Comparison of ENCODE assay signal across 11 cellular contexts in genomic region chr18:46497129-46497528, GRCh38.
A peak's percentile ranks its signal among the peaks of the same experiment; 100 is the strongest.
DNase-seq lines count a peak whose midpoint lies in the region; ATAC-seq, FAIRE-seq and TF ChIP-seq lines count a peak whose summit lies in the region.
"Had no signal": no experiment of that assay in that cellular context is flagged by ENCODE, and none has a peak within 500 bp of the region (broad histone marks: within the 10 kb centered on the region; RNA-seq: fewer than 3 reads in every experiment).

No MANE protein-coding gene starts in this region.

- no peaks in the 10 kb centered on the region for H3K9me3 Mint-ChIP-seq in activated T-helper 1 cell treated with anti-CD3 and anti-CD28 coated beads, Interleukin-12 subunit alpha, Interleukin-12 subunit beta, Interleukin-2, Interleukin-4 antibody, amounts not matched to agents 30 ng/mL and 10 ng/mL and 1 ng/mL, durations not matched to agents 14 hours and 24 hours and 36 hours

- no peak overlapping the region for H3K4me2 ChIP-seq in Karpas-422 (ENCODE audit: low read depth, low read length, poor library complexity, severe bottlenecking)

- H3K4me1 Mint-ChIP-seq in activated T-helper 1 cell treated with anti-CD3 and anti-CD28 coated beads, Interleukin-12 subunit alpha, Interleukin-12 subunit beta, Interleukin-2, Interleukin-4 antibody, amounts not matched to agents 30 ng/mL and 10 ng/mL and 1 ng/mL, durations not matched to agents 14 hours and 24 hours and 36 hours (ENCODE audit: low read depth), result no peaks in the 10 kb centered on the region
- H3K4me1 Mint-ChIP-seq: activated naive CD4-positive, alpha-beta T cell treated with anti-CD3 and anti-CD28 coated beads, Interleukin-2, amount 50 U/mL, for 24 hours had no signal

- H3K27me3 ChIP-seq in Karpas-422 (ENCODE audit: low read length), result no peaks in the 10 kb centered on the region
- H3K27me3 ChIP-seq in liver (ENCODE audit: control insufficient read depth in 4 of 4, insufficient read depth in 4 of 4, low read length in 3 of 4), result no peaks in the 10 kb centered on the region
- H3K27me3 ChIP-seq in BE2C, result no peaks in the 10 kb centered on the region

- no peaks in the 10 kb centered on the region for H3K79me2 ChIP-seq in Karpas-422 (ENCODE audit: low read length)

- H3K9ac ChIP-seq in Karpas-422 (ENCODE audit: low read length) (no peak overlapping the region), liver (ENCODE audit: low read depth in 1 of 2, low read length in 2 of 2) (no peak overlapping the region)

- no peaks in the 10 kb centered on the region for H4K20me1 ChIP-seq in Karpas-422 (ENCODE audit: insufficient read depth, low read depth, low read length)

- DNase-seq in EL (peak; percentile 16), Karpas-422 (peak; percentile 56), pons (ENCODE audit: low spot score) (no peak), BE2C (no peak), D721Med (ENCODE audit: insufficient read length, low spot score) (no peak)
- DNase-seq in activated T-helper 1 cell treated with anti-CD3 and anti-CD28 coated beads, Interleukin-12 subunit alpha, Interleukin-12 subunit beta, Interleukin-2, Interleukin-4 antibody, amounts not matched to agents 30 ng/mL and 10 ng/mL and 1 ng/mL, durations not matched to agents 14 hours and 24 hours and 36 hours (ENCODE audit: low spot score), result peak; percentile 8
- DNase-seq: NCI-H774, transverse colon had no signal

- H3K36me3 ChIP-seq in Karpas-422 (ENCODE audit: insufficient read depth, low read length), result no peaks in the 10 kb centered on the region
- H3K36me3 ChIP-seq in liver (ENCODE audit: control insufficient read depth in 4 of 4, insufficient read depth in 3 of 4, low read depth in 1 of 4, low read length in 3 of 4), result no peaks in the 10 kb centered on the region
- no peaks in the 10 kb centered on the region for H3K36me3 ChIP-seq in BE2C
- H3K36me3 ChIP-seq: transverse colon had no signal

- H3K27ac ChIP-seq in Karpas-422 (ENCODE audit: low read length) (no peak overlapping the region), liver (ENCODE audit: low read depth in 1 of 2, low read length in 2 of 2) (no peak overlapping the region)
- H3K27ac ChIP-seq: transverse colon had no signal

- WGBS in liver, result 4% methylated on average over 4 of the region's 4 CpGs

- H3K36me3 Mint-ChIP-seq in activated T-helper 1 cell treated with anti-CD3 and anti-CD28 coated beads, Interleukin-12 subunit alpha, Interleukin-12 subunit beta, Interleukin-2, Interleukin-4 antibody, amounts not matched to agents 30 ng/mL and 10 ng/mL and 1 ng/mL, durations not matched to agents 14 hours and 24 hours and 36 hours (ENCODE audit: low read depth), result no peaks in the 10 kb centered on the region
- H3K36me3 Mint-ChIP-seq: activated naive CD4-positive, alpha-beta T cell treated with anti-CD3 and anti-CD28 coated beads, Interleukin-2, amount 50 U/mL, for 24 hours had no signal

- TF ChIP-seq CTCF in liver (IDR thresholded peaks at IDR 0.05; ENCODE audit: low read depth, low read length, missing input control) (no peak), BE2C (IDR thresholded peaks at IDR 0.05; ENCODE audit: low read depth, low read length) (no peak), D721Med (IDR thresholded peaks at IDR 0.05; ENCODE audit: insufficient read depth, missing control alignments) (no peak)

- H3K4me1 ChIP-seq in Karpas-422 (ENCODE audit: low read length) (no peaks in the 10 kb centered on the region), liver (ENCODE audit: control insufficient read depth in 4 of 4, insufficient read depth in 4 of 4, low read length in 3 of 4) (no peaks in the 10 kb centered on the region), BE2C (no peaks in the 10 kb centered on the region)
- H3K4me1 ChIP-seq: transverse colon had no signal

- no peak overlapping the region for H3K27ac Mint-ChIP-seq in activated T-helper 1 cell treated with anti-CD3 and anti-CD28 coated beads, Interleukin-12 subunit alpha, Interleukin-12 subunit beta, Interleukin-2, Interleukin-4 antibody, amounts not matched to agents 30 ng/mL and 10 ng/mL and 1 ng/mL, durations not matched to agents 14 hours and 24 hours and 36 hours
- H3K27ac Mint-ChIP-seq: activated naive CD4-positive, alpha-beta T cell treated with anti-CD3 and anti-CD28 coated beads, Interleukin-2, amount 50 U/mL, for 24 hours had no signal

- no peak overlapping the region for H2AFZ ChIP-seq in Karpas-422 (ENCODE audit: low read length)

- H3K27me3 Mint-ChIP-seq in activated T-helper 1 cell treated with anti-CD3 and anti-CD28 coated beads, Interleukin-12 subunit alpha, Interleukin-12 subunit beta, Interleukin-2, Interleukin-4 antibody, amounts not matched to agents 30 ng/mL and 10 ng/mL and 1 ng/mL, durations not matched to agents 14 hours and 24 hours and 36 hours (ENCODE audit: insufficient read depth), result peaks cover 9% of the 10 kb centered on the region

- H3K4me3 Mint-ChIP-seq in activated T-helper 1 cell treated with anti-CD3 and anti-CD28 coated beads, Interleukin-12 subunit alpha, Interleukin-12 subunit beta, Interleukin-2, Interleukin-4 antibody, amounts not matched to agents 30 ng/mL and 10 ng/mL and 1 ng/mL, durations not matched to agents 14 hours and 24 hours and 36 hours, result no peak overlapping the region
- H3K4me3 Mint-ChIP-seq: activated naive CD4-positive, alpha-beta T cell treated with anti-CD3 and anti-CD28 coated beads, Interleukin-2, amount 50 U/mL, for 24 hours had no signal

- ATAC-seq in esophagus mucosa, result no peak

- no peaks in the 10 kb centered on the region for H3K9me2 ChIP-seq in Karpas-422 (replicated peaks; ENCODE audit: insufficient read depth, low read length)

- FAIRE-seq in D721Med (lab: Jason Lieb, UNC), result no peak

- H3K9me3 ChIP-seq in Karpas-422 (ENCODE audit: low read length) (no peaks in the 10 kb centered on the region), liver (ENCODE audit: control insufficient read depth in 4 of 4, low read length in 3 of 4) (peaks cover 0 to 3% (median 0%) of the 10 kb centered on the region in 4 donors), BE2C (no peaks in the 10 kb centered on the region)
- H3K9me3 ChIP-seq: transverse colon had no signal

- no peak overlapping the region for H3K4me3 ChIP-seq in Karpas-422 (ENCODE audit: low read length)
- no peak overlapping the region for H3K4me3 ChIP-seq in liver (ENCODE audit: low read depth in 1 of 3, low read length in 3 of 3)
- H3K4me3 ChIP-seq in BE2C (ENCODE audit: low read depth, low read length), result no peak overlapping the region
- H3K4me3 ChIP-seq: transverse colon had no signal

- intact Hi-C loops in activated T-helper 1 cell treated with anti-CD3 and anti-CD28 coated beads, Interleukin-12 subunit alpha, Interleukin-12 subunit beta, Interleukin-2, Interleukin-4 antibody, amounts not matched to agents 30 ng/mL and 10 ng/mL and 1 ng/mL, durations not matched to agents 14 hours and 24 hours and 36 hours (cut with micrococcal nuclease), result no loop called here

- no peak for TF ChIP-seq RAD21 in liver (IDR thresholded peaks at IDR 0.05)

TF ChIP-seq in liver, 16 proteins besides CTCF, POLR2A, EP300 and RAD21:
- TF ChIP-seq REST (IDR thresholded peaks at IDR 0.05) (peak; percentile 99), ATF3 (IDR thresholded peaks at IDR 0.05) (no peak)

Comparison
In these comparisons a context has a peak if more than half of its experiments do, and no peak if none do; other contexts are left out.
1. DNase-seq: peak in EL (single experiment), Karpas-422 (single experiment) and activated T-helper 1 cell treated with anti-CD3 and anti-CD28 coated beads, Interleukin-12 subunit alpha, Interleukin-12 subunit beta, Interleukin-2, Interleukin-4 antibody, amounts not matched to agents 30 ng/mL and 10 ng/mL and 1 ng/mL, durations not matched to agents 14 hours and 24 hours and 36 hours (single experiment); none in pons (single experiment), BE2C (single experiment) and D721Med (single experiment).